In genomic region chr9:135617991-135618411, GRCh38 we compare ENCODE assay signal across 1 cellular context.
A peak's percentile ranks its signal among the peaks of the same experiment; 100 is the strongest.
TF ChIP-seq lines count a peak whose summit lies in the region.

No MANE protein-coding gene starts in this region.

TF ChIP-seq in K562, 482 proteins besides CTCF, POLR2A, EP300 and RAD21:
- TF ChIP-seq RFX7 (CRISPR knock-in tag; IDR thresholded peaks at IDR 0.05) (no peak), ZKSCAN8 (CRISPR knock-in tag; IDR thresholded peaks at IDR 0.05) (no peak), ZNF23 (CRISPR knock-in tag; IDR thresholded peaks at IDR 0.05) (no peak), ZZZ3 (IDR thresholded peaks at IDR 0.05) (no peak), RAD51 (IDR thresholded peaks at IDR 0.05; ENCODE audit: borderline replicate concordance, low read depth) (no peak), ZNF395 (CRISPR knock-in tag; IDR thresholded peaks at IDR 0.05) (no peak), ZFX (CRISPR knock-in tag; IDR thresholded peaks at IDR 0.05) (no peak), ZNF354B (CRISPR knock-in tag; IDR thresholded peaks at IDR 0.05) (no peak), ZNF311 (CRISPR knock-in tag; IDR thresholded peaks at IDR 0.05) (no peak), KLF10 (CRISPR knock-in tag; IDR thresholded peaks at IDR 0.05) (no peak), TAF7 (tag; IDR thresholded peaks at IDR 0.05) (no peak), HMBOX1 (IDR thresholded peaks at IDR 0.05) (no peak), ZFP36 (IDR thresholded peaks at IDR 0.05; ENCODE audit: low read depth, low read length, partially characterized antibody) (peak; percentile 55), SP1 (CRISPR knock-in tag; IDR thresholded peaks at IDR 0.05) (no peak), ZNF586 (CRISPR knock-in tag; conservative IDR thresholded peaks at IDR 0.05) (no peak), ZNF140 (CRISPR knock-in tag; IDR thresholded peaks at IDR 0.05) (no peak), SNIP1 (IDR thresholded peaks at IDR 0.05; ENCODE audit: low read depth) (no peak), BCOR (IDR thresholded peaks at IDR 0.05) (peak; percentile 16; the same call in 1 of the 2 replicates), NFIC (IDR thresholded peaks at IDR 0.05) (peak; percentile 32; the same call in 1 of the 2 replicates), TAL1 (IDR thresholded peaks at IDR 0.05) (no peak), ILF3 (IDR thresholded peaks at IDR 0.05; ENCODE audit: borderline replicate concordance) (no peak), NFRKB (IDR thresholded peaks at IDR 0.05; ENCODE audit: low read depth) (no peak), MEF2D (tag; conservative IDR thresholded peaks at IDR 0.05; ENCODE audit: low read depth) (no peak), IRF1 (CRISPR knock-in tag; IDR thresholded peaks at IDR 0.05; ENCODE audit: borderline replicate concordance) (no peak), CBFA2T2 (conservative IDR thresholded peaks at IDR 0.05) (no peak), TARDBP (IDR thresholded peaks at IDR 0.05) (no peak), SMARCB1 (IDR thresholded peaks at IDR 0.05; ENCODE audit: insufficient read length, low read depth) (no peak)
